15 cellular contexts compared by ENCODE assay signal in genomic region chr13:111668451-111668850, GRCh38.
"Had no signal": no experiment of that assay in that cellular context is flagged by ENCODE, and none has a peak within 500 bp of the region (broad histone marks: within the 10 kb centered on the region; RNA-seq: fewer than 3 reads in every experiment).

No MANE protein-coding gene starts in this region.

- H3K4me1 ChIP-seq: foreskin keratinocyte, suprapubic skin, tibial artery had no signal

- FAIRE-seq: endothelial cell of umbilical vein, small intestine had no signal

- H3K27me3 ChIP-seq: foreskin keratinocyte, ovary, suprapubic skin had no signal

- H3K27ac ChIP-seq: foreskin keratinocyte, hepatocyte, ovary, suprapubic skin, tibial artery had no signal

- H3K4me3 ChIP-seq: hepatocyte, mucosa of descending colon, ovary, suprapubic skin, tibial artery had no signal

- H3K9me3 ChIP-seq: mucosa of descending colon, ovary, suprapubic skin, tibial artery had no signal

- H3K36me3 ChIP-seq: ovary, suprapubic skin, tibial artery had no signal

- ATAC-seq: foreskin keratinocyte; left colon; mucosa of descending colon; naive thymus-derived CD8-positive, alpha-beta T cell; right cardiac atrium had no signal

- DNase-seq: erythroblast; foreskin keratinocyte; left colon; mammary epithelial cell; mucosa of descending colon; naive thymus-derived CD8-positive, alpha-beta T cell; right cardiac atrium; small intestine; stimulated activated CD4-positive, alpha-beta T cell treated with anti-CD3 and anti-CD28 coated beads, Interleukin-12 subunit alpha, Interleukin-12 subunit beta, amount 100 ng/mL, for 4 hours; stimulated activated naive CD4-positive, alpha-beta T cell treated with Interleukin-2 at 50 U/mL for 16 hours; tibial artery had no signal
